ENCODE assay signal across 27 cellular contexts in the genomic region with DNA sequence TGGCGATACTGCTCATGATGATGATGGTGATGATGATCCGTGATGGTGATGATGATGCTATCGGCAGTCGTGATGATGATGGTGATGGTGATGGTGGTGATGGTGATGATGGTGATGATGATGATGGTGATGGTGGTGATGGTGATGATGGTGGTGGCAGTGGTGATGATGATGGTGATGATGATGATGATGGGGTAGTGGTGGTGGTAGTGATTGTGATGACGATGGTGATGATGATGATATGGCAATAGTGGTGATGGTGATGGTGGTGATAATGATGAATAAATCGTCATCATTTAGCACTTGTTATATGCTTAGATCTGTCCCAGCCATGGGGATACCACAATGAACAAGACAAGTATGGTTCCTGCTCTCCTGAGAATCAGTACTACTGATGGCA. TPM values are rescaled to one million over a fixed set of nuclear protein-coding genes. Genes with fewer than 3 reads are reported as not detected.
"Had no signal": no experiment of that assay in that cellular context is flagged by ENCODE, and none has a peak within 500 bp of the region (broad histone marks: within the 10 kb centered on the region; RNA-seq: fewer than 3 reads in every experiment).

No MANE protein-coding gene starts in this region.

- H3K4me1 ChIP-seq: left lung, lower lobe of right lung, prostate gland, sigmoid colon, suprapubic skin, tibial artery, uterus had no signal

- H3K36me3 ChIP-seq: left lung, lower lobe of right lung, ovary, prostate gland, sigmoid colon, spleen, suprapubic skin, thoracic aorta, tibial artery, uterus had no signal

- DNase-seq: hippocampal formation; kidney; left colon; left lung; lower lobe of right lung; mammary epithelial cell; mesenchymal stem cell; naive thymus-derived CD8-positive, alpha-beta T cell; ovary; posterior cingulate gyrus; retina; right cardiac atrium; sigmoid colon; small intestine; spleen; stimulated activated CD4-positive, alpha-beta T cell treated with anti-CD3 and anti-CD28 coated beads, Interleukin-4, amount 100 ng/mL, for 24 hours; stimulated activated naive CD4-positive, alpha-beta T cell; tibial artery; trophoblast cell; uterus had no signal

- H3K4me3 Mint-ChIP-seq: naive thymus-derived CD8-positive, alpha-beta T cell; neural crest cell; stimulated activated effector memory CD8-positive, alpha-beta T cell treated with anti-CD3 and anti-CD28 coated beads, Interleukin-12 subunit alpha, Interleukin-12 subunit beta, amount 100 ng/mL, for 72 hours; stimulated activated naive CD8-positive, alpha-beta T cell treated with anti-CD3 and anti-CD28 coated beads, Interleukin-15, Interleukin-2, amounts not matched to agents 100 ng/mL and 50 ng/mL, for 24 hours had no signal

- H3K4me1 Mint-ChIP-seq: stimulated activated effector memory CD8-positive, alpha-beta T cell treated with anti-CD3 and anti-CD28 coated beads, Interleukin-12 subunit alpha, Interleukin-12 subunit beta, amount 100 ng/mL, for 72 hours had no signal

- H3K27ac ChIP-seq: left lung, lower lobe of right lung, ovary, prostate gland, sigmoid colon, spleen, suprapubic skin, thoracic aorta, tibial artery, uterus had no signal

- ATAC-seq: left colon; left lung; lower lobe of right lung; naive thymus-derived CD8-positive, alpha-beta T cell; right cardiac atrium; stimulated activated effector memory CD8-positive, alpha-beta T cell treated with anti-CD3 and anti-CD28 coated beads, Interleukin-12 subunit alpha, Interleukin-12 subunit beta, amount 100 ng/mL, for 72 hours had no signal

- H3K9me3 ChIP-seq: left lung, lower lobe of right lung, ovary, prostate gland, sigmoid colon, spleen, suprapubic skin, thoracic aorta, tibial artery, uterus had no signal

- H3K27ac Mint-ChIP-seq: naive thymus-derived CD8-positive, alpha-beta T cell; stimulated activated effector memory CD8-positive, alpha-beta T cell treated with anti-CD3 and anti-CD28 coated beads, Interleukin-12 subunit alpha, Interleukin-12 subunit beta, amount 100 ng/mL, for 72 hours; stimulated activated naive CD8-positive, alpha-beta T cell treated with anti-CD3 and anti-CD28 coated beads, Interleukin-15, Interleukin-2, amounts not matched to agents 100 ng/mL and 50 ng/mL, for 24 hours had no signal

- FAIRE-seq: islet of Langerhans, kidney, small intestine had no signal

- H3K4me3 ChIP-seq: left lung, lower lobe of right lung, ovary, prostate gland, sigmoid colon, spleen, suprapubic skin, thoracic aorta, tibial artery, uterus had no signal

- H3K27me3 ChIP-seq: left lung, ovary, sigmoid colon, spleen, uterus had no signal

- H3K36me3 Mint-ChIP-seq: naive thymus-derived CD8-positive, alpha-beta T cell; stimulated activated effector memory CD8-positive, alpha-beta T cell treated with anti-CD3 and anti-CD28 coated beads, Interleukin-12 subunit alpha, Interleukin-12 subunit beta, amount 100 ng/mL, for 72 hours had no signal

RNA-seq across cellular contexts. Expression of a gene that starts 39.2 kb away (rescaled TPM):
- total RNA-seq: lower lobe of right lung had no signal
- polyA plus RNA-seq: mammary epithelial cell had no signal
